Comparison of ENCODE assay signal across 9 cellular contexts in genomic region chr13:110925023-110925608, GRCh38. TPM values are rescaled to one million over a fixed set of nuclear protein-coding genes. Genes with fewer than 3 reads are reported as not detected.
DNase-seq lines count a peak whose midpoint lies in the region; ATAC-seq and TF ChIP-seq lines count a peak whose summit lies in the region.
"Had no signal": no experiment of that assay in that cellular context is flagged by ENCODE, and none has a peak within 500 bp of the region (broad histone marks: within the 10 kb centered on the region; RNA-seq: fewer than 3 reads in every experiment).

No MANE protein-coding gene starts in this region.

- no peak overlapping the region for H3K4me3 ChIP-seq in left ventricle myocardium inferior
- no peak overlapping the region for H3K4me3 ChIP-seq in right atrium auricular region
- H3K4me3 ChIP-seq in fibroblast of lung (replicated peaks in 1 of 4; ENCODE audit: control extremely low read depth in 1 of 4, insufficient read depth in 1 of 4, low read depth in 3 of 4, low read length in 4 of 4): no peak overlapping the region
- no peak overlapping the region for H3K4me3 ChIP-seq in upper lobe of right lung
- H3K4me3 ChIP-seq: PC-9 had no signal

- intact Hi-C loops in left ventricle myocardium inferior (cut with micrococcal nuclease) (no loop called here), upper lobe of right lung (cut with DNase I) (no loop called here)

- no peak overlapping the region for H3K9ac ChIP-seq in fibroblast of lung (ENCODE audit: insufficient read depth, low read length)

- no peaks in the 10 kb centered on the region for H4K20me1 ChIP-seq in fibroblast of lung (ENCODE audit: control insufficient read depth, extremely low read depth, insufficient read depth, low read length)

- no peak overlapping the region for H2AFZ ChIP-seq in fibroblast of lung (ENCODE audit: low read length)
- H2AFZ ChIP-seq: PC-9 had no signal

- no peaks in the 10 kb centered on the region for H3K79me2 ChIP-seq in fibroblast of lung (ENCODE audit: control insufficient read depth, insufficient read depth, low read length)

- H3K9me3 ChIP-seq in left ventricle myocardium inferior (replicated peaks) (no peaks in the 10 kb centered on the region), right atrium auricular region (no peaks in the 10 kb centered on the region), fibroblast of lung (ENCODE audit: control insufficient read depth, insufficient read depth, low read depth, low read length) (no peaks in the 10 kb centered on the region), upper lobe of right lung (no peaks in the 10 kb centered on the region)

- H3K4me1 ChIP-seq in left ventricle myocardium inferior: peaks cover 37% of the 10 kb centered on the region
- H3K4me1 ChIP-seq in right atrium auricular region: no peaks in the 10 kb centered on the region
- H3K4me1 ChIP-seq in fibroblast of lung (ENCODE audit: control insufficient read depth, extremely low read depth, insufficient read depth, low read length): no peaks in the 10 kb centered on the region
- no peaks in the 10 kb centered on the region for H3K4me1 ChIP-seq in upper lobe of right lung

- TF ChIP-seq CTCF in left ventricle myocardium inferior (IDR thresholded peaks at IDR 0.05; ENCODE audit: borderline replicate concordance) (peak; percentile 32), right atrium auricular region (IDR thresholded peaks at IDR 0.05) (peak in 1 of 2 donors; percentile 26), fibroblast of lung (conservative IDR thresholded peaks at IDR 0.05 in 1 of 2, IDR thresholded peaks at IDR 0.05 in 1 of 2; ENCODE audit: low read depth in 1 of 2, low read length in 2 of 2) (peak; percentile 14 to 26), upper lobe of right lung (IDR thresholded peaks at IDR 0.05) (peak; percentile 16)

- no peaks in the 10 kb centered on the region for H3K27me3 ChIP-seq in left ventricle myocardium inferior (ENCODE audit: low read depth)
- no peaks in the 10 kb centered on the region for H3K27me3 ChIP-seq in right atrium auricular region
- H3K27me3 ChIP-seq in fibroblast of lung (ENCODE audit: control insufficient read depth, insufficient read depth, low read length): peaks cover 11% of the 10 kb centered on the region
- H3K27me3 ChIP-seq in upper lobe of right lung: peaks cover under 1% of the 10 kb centered on the region

- no peaks in the 10 kb centered on the region for H3K36me3 ChIP-seq in left ventricle myocardium inferior
- H3K36me3 ChIP-seq in right atrium auricular region: no peaks in the 10 kb centered on the region
- H3K36me3 ChIP-seq in fibroblast of lung (ENCODE audit: control insufficient read depth, insufficient read depth, low read length): no peaks in the 10 kb centered on the region
- no peaks in the 10 kb centered on the region for H3K36me3 ChIP-seq in upper lobe of right lung

- H3K27ac ChIP-seq in left ventricle myocardium inferior (replicated peaks) (no peak overlapping the region), right atrium auricular region (peak overlapping the region in 1 of 2 donors; percentile 32), fibroblast of lung (ENCODE audit: insufficient read depth, low read length) (no peak overlapping the region), upper lobe of right lung (no peak overlapping the region), caudate nucleus (ENCODE audit: low read depth, low read length) (no peak overlapping the region)
- H3K27ac ChIP-seq: PC-9 had no signal

- no peak for DNase-seq in left ventricle myocardium inferior
- no peak for DNase-seq in right atrium auricular region (ENCODE audit: low spot score)
- peak; percentile 51 for DNase-seq in OCI-M1 (lab: John Stamatoyannopoulos, UW)
- no peak for DNase-seq in fibroblast of lung (ENCODE audit: low read depth in 2 of 2)
- no peak for DNase-seq in upper lobe of right lung
- DNase-seq in SW480 (ENCODE audit: low spot score): no peak
- DNase-seq in caudate nucleus (lab: John Stamatoyannopoulos, UW): no peak
- DNase-seq in NCI-H2029 (lab: John Stamatoyannopoulos, UW): no peak
- DNase-seq: PC-9 had no signal

- no peak for ATAC-seq in upper lobe of right lung

- no peak overlapping the region for H3K4me2 ChIP-seq in fibroblast of lung (ENCODE audit: extremely low read depth, insufficient read depth, low read length)
- H3K4me2 ChIP-seq: PC-9 had no signal

RNA-seq across cellular contexts. Expression of gene ANKRD10, which starts 10.2 kb away (rescaled TPM):
- total RNA-seq in left ventricle myocardium inferior (45.9 TPM), right atrium auricular region (10 to 100 TPM; 46.2 to 47.5 TPM), fibroblast of lung (106 and 130 TPM in 2 replicates), upper lobe of right lung (134 TPM)
- 25.5 and 29.5 TPM in 2 replicates for polyA plus RNA-seq in fibroblast of lung
- 18.2 and 21.1 TPM in 2 replicates for polyA plus RNA-seq in fibroblast of lung (2012)
- 13.5 and 14.8 TPM in 2 replicates for polyA minus RNA-seq in fibroblast of lung (ENCODE audit: low replicate concordance)
